ENCODE assay signal across 1 cellular context in genomic region chr1:65141394-65141793, GRCh38.
A peak's percentile ranks its signal among the peaks of the same experiment; 100 is the strongest.
TF ChIP-seq lines count a peak whose summit lies in the region.

No MANE protein-coding gene starts in this region.

TF ChIP-seq in HEK293, 187 proteins besides CTCF, POLR2A, EP300 and RAD21 (continued from another document):
- TF ChIP-seq ZNF239 (tag by site-specific recombination; IDR thresholded peaks at IDR 0.05) (no peak), ZBTB17 (tag by site-specific recombination; IDR thresholded peaks at IDR 0.05) (0 out of 2 replicates have a peak, but pooled peaks have one; percentile 15), ZFP69B (tag by site-specific recombination; IDR thresholded peaks at IDR 0.05) (no peak)
